In genomic region chr2:158989165-158989564, GRCh38 we compare ENCODE assay signal across 18 cellular contexts.
"Had no signal": no experiment of that assay in that cellular context is flagged by ENCODE, and none has a peak within 500 bp of the region (broad histone marks: within the 10 kb centered on the region; RNA-seq: fewer than 3 reads in every experiment).

No MANE protein-coding gene starts in this region.

- H3K27me3 ChIP-seq: heart right ventricle, pancreas, upper lobe of left lung, uterus had no signal

- H3K27ac ChIP-seq: coronary artery, heart right ventricle, pancreas, upper lobe of left lung, uterus had no signal

- H3K4me2 ChIP-seq: smooth muscle cell had no signal

- ATAC-seq: left lobe of liver; natural killer cell treated with Interleukin-12 subunit alpha and Interleukin-12 subunit beta and Interleukin-15 and Interleukin-18, amount 100 ng/mL, for 72 hours; pancreas; right cardiac atrium had no signal

- FAIRE-seq: endothelial cell of umbilical vein, frontal cortex, pancreas had no signal

- H3K36me3 ChIP-seq: heart right ventricle, pancreas, upper lobe of left lung, uterus had no signal

- H3K4me1 ChIP-seq: uterus had no signal

- H3K9me3 ChIP-seq: heart right ventricle, pancreas, upper lobe of left lung, uterus had no signal

- DNase-seq: effector CD4-positive, alpha-beta T cell; endodermal cell; heart right ventricle; islet precursor cell; midbrain; occipital lobe; pancreas; right cardiac atrium; stimulated activated CD4-positive, alpha-beta T cell treated with anti-CD3 and anti-CD28 coated beads, Interleukin-2, amount 100 ng/mL, for 48 hours; stimulated activated naive CD4-positive, alpha-beta T cell treated with Interleukin-2 at 50 U/mL for 16 hours; uterus had no signal

- H3K4me3 ChIP-seq: coronary artery, heart right ventricle, pancreas, smooth muscle cell, upper lobe of left lung, uterus had no signal
